1 cellular context compared by ENCODE assay signal in genomic region chr16:56450901-56451752, GRCh38.
TF ChIP-seq lines count a peak whose summit lies in the region.

Gene NUDT21, minus strand, starts transcription at chr16:56451332. Its CDS starts 130 bp downstream, at chr16:56451202.
Gene OGFOD1, plus strand, starts transcription at chr16:56451554. Its CDS starts 59 bp downstream, at chr16:56451613.

TF ChIP-seq in K562, 482 proteins besides CTCF, POLR2A, EP300 and RAD21 (continued from another document and continues in another):
- TF ChIP-seq ZNF592 (IDR thresholded peaks at IDR 0.05), result no peak
- no peak for TF ChIP-seq MTA1 (IDR thresholded peaks at IDR 0.05; ENCODE audit: borderline replicate concordance)
- no peak for TF ChIP-seq NELFE (IDR thresholded peaks at IDR 0.05; ENCODE audit: insufficient read depth, insufficient read length)
- no peak for TF ChIP-seq HNRNPUL1 (IDR thresholded peaks at IDR 0.05; ENCODE audit: low read length)
- no peak; the same call in 1 of the 2 replicates for TF ChIP-seq ZNF143 (CRISPR knock-in tag; IDR thresholded peaks at IDR 0.05)
- 0 out of 2 replicates have a peak, but pooled peaks have one; percentile 23 for TF ChIP-seq FOXM1 (IDR thresholded peaks at IDR 0.05; ENCODE audit: low read depth)
- no peak for TF ChIP-seq FOXM1 (CRISPR knock-in tag; IDR thresholded peaks at IDR 0.05; ENCODE audit: low read depth)
- TF ChIP-seq NR2C2 (CRISPR knock-in tag; IDR thresholded peaks at IDR 0.05), result peak; percentile 88
- TF ChIP-seq NR2C2 (tag; IDR thresholded peaks at IDR 0.05), result peak; percentile 98
- TF ChIP-seq MCM7 (IDR thresholded peaks at IDR 0.05), result no peak
- no peak for TF ChIP-seq GTF2F1 (IDR thresholded peaks at IDR 0.05; ENCODE audit: low read depth, low read length)
- TF ChIP-seq PATZ1 (CRISPR knock-in tag; IDR thresholded peaks at IDR 0.05; ENCODE audit: borderline replicate concordance), result no peak
- no peak for TF ChIP-seq ZNF518B (CRISPR knock-in tag; IDR thresholded peaks at IDR 0.05)
- peak; percentile 40; the same call in 1 of the 2 replicates for TF ChIP-seq CTBP1 (IDR thresholded peaks at IDR 0.05; ENCODE audit: borderline replicate concordance)
- no peak for TF ChIP-seq ZNF717 (CRISPR knock-in tag; IDR thresholded peaks at IDR 0.05)
- no peak for TF ChIP-seq SLC30A9 (CRISPR knock-in tag; IDR thresholded peaks at IDR 0.05)
- no peak for TF ChIP-seq ZNF586 (CRISPR knock-in tag; conservative IDR thresholded peaks at IDR 0.05)
- TF ChIP-seq UBTF (IDR thresholded peaks at IDR 0.05; ENCODE audit: borderline replicate concordance in 1 of 2, low read depth in 2 of 2, low read length in 2 of 2), result no peak
- TF ChIP-seq GABPB2 (CRISPR knock-in tag; conservative IDR thresholded peaks at IDR 0.05), result no peak
- TF ChIP-seq ZFP1 (CRISPR knock-in tag; IDR thresholded peaks at IDR 0.05), result no peak
- no peak for TF ChIP-seq RFX7 (CRISPR knock-in tag; IDR thresholded peaks at IDR 0.05)
- TF ChIP-seq FOXJ3 (CRISPR knock-in tag; IDR thresholded peaks at IDR 0.05), result no peak
- no peak for TF ChIP-seq DPF2 (IDR thresholded peaks at IDR 0.05)
- TF ChIP-seq ILF3 (IDR thresholded peaks at IDR 0.05; ENCODE audit: borderline replicate concordance), result no peak
- TF ChIP-seq C11orf30 (IDR thresholded peaks at IDR 0.05; ENCODE audit: low read depth), result peak; percentile 77
- TF ChIP-seq THAP7 (CRISPR knock-in tag; IDR thresholded peaks at IDR 0.05), result no peak
- TF ChIP-seq TAL1 (IDR thresholded peaks at IDR 0.05), result no peak
- TF ChIP-seq HDAC2 (IDR thresholded peaks at IDR 0.05), result peak; percentile 63; the same call in 1 of the 2 replicates
- peak in 1 of 2 experiments; percentile 33; a peak in 2 of 4 replicates for TF ChIP-seq SIN3A (IDR thresholded peaks at IDR 0.05; ENCODE audit: borderline replicate concordance in 2 of 2, control insufficient read depth in 1 of 2, low read depth in 2 of 2, low read length in 2 of 2)
- no peak for TF ChIP-seq ZNF280B (CRISPR knock-in tag; IDR thresholded peaks at IDR 0.05)
- TF ChIP-seq TCF7L2 (IDR thresholded peaks at IDR 0.05; ENCODE audit: low read depth, low read length), result no peak
- no peak for TF ChIP-seq RAD51 (IDR thresholded peaks at IDR 0.05; ENCODE audit: borderline replicate concordance, low read depth)
- no peak for TF ChIP-seq SMARCA5 (IDR thresholded peaks at IDR 0.05)
- no peak for TF ChIP-seq PYGO2 (tag; IDR thresholded peaks at IDR 0.05)
- TF ChIP-seq NR2F6 (CRISPR knock-in tag; IDR thresholded peaks at IDR 0.05), result no peak
- no peak for TF ChIP-seq KLF10 (CRISPR knock-in tag; IDR thresholded peaks at IDR 0.05)
- TF ChIP-seq RCOR1 (IDR thresholded peaks at IDR 0.05; ENCODE audit: borderline replicate concordance in 1 of 2, low read depth in 2 of 2, low read length in 2 of 2), result 0 out of 4 replicates have a peak, but pooled peaks of 1 of the 2 experiments have one; percentile 16
- no peak for TF ChIP-seq ZNF561 (CRISPR knock-in tag; conservative IDR thresholded peaks at IDR 0.05)
- TF ChIP-seq MYBL2 (IDR thresholded peaks at IDR 0.05; ENCODE audit: low read depth), result no peak
- TF ChIP-seq MYBL2 (CRISPR knock-in tag; IDR thresholded peaks at IDR 0.05; ENCODE audit: borderline replicate concordance), result no peak
- no peak for TF ChIP-seq ZNF75A (CRISPR knock-in tag; IDR thresholded peaks at IDR 0.05)
- TF ChIP-seq PML (IDR thresholded peaks at IDR 0.05; ENCODE audit: low read length), result peak; percentile 50
- TF ChIP-seq ZNF277 (CRISPR knock-in tag; IDR thresholded peaks at IDR 0.05; ENCODE audit: borderline replicate concordance), result no peak
- TF ChIP-seq TFE3 (CRISPR knock-in tag; IDR thresholded peaks at IDR 0.05), result no peak
- no peak for TF ChIP-seq ZNF274 (IDR thresholded peaks at IDR 0.05; ENCODE audit: borderline replicate concordance, low read depth, low read length)
- TF ChIP-seq ZNF644 (tag; IDR thresholded peaks at IDR 0.05; ENCODE audit: low read depth), result no peak
- 0 out of 2 replicates have a peak, but pooled peaks have one; percentile 24 for TF ChIP-seq CEBPB (tag; IDR thresholded peaks at IDR 0.05)
- TF ChIP-seq ZNF778 (CRISPR knock-in tag; IDR thresholded peaks at IDR 0.05), result no peak
- no peak for TF ChIP-seq MLX (CRISPR knock-in tag; conservative IDR thresholded peaks at IDR 0.05)
- TF ChIP-seq POLR3G (IDR thresholded peaks at IDR 0.05; ENCODE audit: extremely low read depth, insufficient read length, insufficient replicate concordance), result no peak
- 0 out of 2 replicates have a peak, but pooled peaks have one; percentile 24 for TF ChIP-seq SMAD4 (CRISPR knock-in tag; conservative IDR thresholded peaks at IDR 0.05)
